Comparison of ENCODE assay signal across 1 cellular context in the genomic region with DNA sequence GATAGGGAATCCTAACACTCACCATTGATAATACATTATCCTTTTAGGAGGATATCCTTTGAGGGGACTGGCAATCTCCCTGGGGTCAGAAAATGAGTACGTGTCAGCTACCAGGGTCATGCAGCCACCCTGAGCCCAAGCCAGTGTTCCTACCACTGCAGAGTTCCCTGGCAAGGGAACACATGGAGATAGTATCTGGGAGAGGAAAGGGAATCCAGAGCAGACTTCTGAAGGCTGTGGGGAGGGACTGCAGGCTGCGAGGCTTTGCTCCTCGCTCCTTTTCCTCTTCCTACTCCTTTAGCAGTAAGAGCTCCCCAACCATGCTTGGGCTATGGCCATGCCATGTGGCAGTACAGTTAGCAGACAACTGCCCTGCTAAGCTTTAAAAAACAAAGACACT.
TF ChIP-seq lines count a peak whose summit lies in the region.

No MANE protein-coding gene starts in this region.

TF ChIP-seq in GM23338, 12 proteins besides CTCF, POLR2A, EP300 and RAD21 (continued from another document):
- TF ChIP-seq, protein P1, sequence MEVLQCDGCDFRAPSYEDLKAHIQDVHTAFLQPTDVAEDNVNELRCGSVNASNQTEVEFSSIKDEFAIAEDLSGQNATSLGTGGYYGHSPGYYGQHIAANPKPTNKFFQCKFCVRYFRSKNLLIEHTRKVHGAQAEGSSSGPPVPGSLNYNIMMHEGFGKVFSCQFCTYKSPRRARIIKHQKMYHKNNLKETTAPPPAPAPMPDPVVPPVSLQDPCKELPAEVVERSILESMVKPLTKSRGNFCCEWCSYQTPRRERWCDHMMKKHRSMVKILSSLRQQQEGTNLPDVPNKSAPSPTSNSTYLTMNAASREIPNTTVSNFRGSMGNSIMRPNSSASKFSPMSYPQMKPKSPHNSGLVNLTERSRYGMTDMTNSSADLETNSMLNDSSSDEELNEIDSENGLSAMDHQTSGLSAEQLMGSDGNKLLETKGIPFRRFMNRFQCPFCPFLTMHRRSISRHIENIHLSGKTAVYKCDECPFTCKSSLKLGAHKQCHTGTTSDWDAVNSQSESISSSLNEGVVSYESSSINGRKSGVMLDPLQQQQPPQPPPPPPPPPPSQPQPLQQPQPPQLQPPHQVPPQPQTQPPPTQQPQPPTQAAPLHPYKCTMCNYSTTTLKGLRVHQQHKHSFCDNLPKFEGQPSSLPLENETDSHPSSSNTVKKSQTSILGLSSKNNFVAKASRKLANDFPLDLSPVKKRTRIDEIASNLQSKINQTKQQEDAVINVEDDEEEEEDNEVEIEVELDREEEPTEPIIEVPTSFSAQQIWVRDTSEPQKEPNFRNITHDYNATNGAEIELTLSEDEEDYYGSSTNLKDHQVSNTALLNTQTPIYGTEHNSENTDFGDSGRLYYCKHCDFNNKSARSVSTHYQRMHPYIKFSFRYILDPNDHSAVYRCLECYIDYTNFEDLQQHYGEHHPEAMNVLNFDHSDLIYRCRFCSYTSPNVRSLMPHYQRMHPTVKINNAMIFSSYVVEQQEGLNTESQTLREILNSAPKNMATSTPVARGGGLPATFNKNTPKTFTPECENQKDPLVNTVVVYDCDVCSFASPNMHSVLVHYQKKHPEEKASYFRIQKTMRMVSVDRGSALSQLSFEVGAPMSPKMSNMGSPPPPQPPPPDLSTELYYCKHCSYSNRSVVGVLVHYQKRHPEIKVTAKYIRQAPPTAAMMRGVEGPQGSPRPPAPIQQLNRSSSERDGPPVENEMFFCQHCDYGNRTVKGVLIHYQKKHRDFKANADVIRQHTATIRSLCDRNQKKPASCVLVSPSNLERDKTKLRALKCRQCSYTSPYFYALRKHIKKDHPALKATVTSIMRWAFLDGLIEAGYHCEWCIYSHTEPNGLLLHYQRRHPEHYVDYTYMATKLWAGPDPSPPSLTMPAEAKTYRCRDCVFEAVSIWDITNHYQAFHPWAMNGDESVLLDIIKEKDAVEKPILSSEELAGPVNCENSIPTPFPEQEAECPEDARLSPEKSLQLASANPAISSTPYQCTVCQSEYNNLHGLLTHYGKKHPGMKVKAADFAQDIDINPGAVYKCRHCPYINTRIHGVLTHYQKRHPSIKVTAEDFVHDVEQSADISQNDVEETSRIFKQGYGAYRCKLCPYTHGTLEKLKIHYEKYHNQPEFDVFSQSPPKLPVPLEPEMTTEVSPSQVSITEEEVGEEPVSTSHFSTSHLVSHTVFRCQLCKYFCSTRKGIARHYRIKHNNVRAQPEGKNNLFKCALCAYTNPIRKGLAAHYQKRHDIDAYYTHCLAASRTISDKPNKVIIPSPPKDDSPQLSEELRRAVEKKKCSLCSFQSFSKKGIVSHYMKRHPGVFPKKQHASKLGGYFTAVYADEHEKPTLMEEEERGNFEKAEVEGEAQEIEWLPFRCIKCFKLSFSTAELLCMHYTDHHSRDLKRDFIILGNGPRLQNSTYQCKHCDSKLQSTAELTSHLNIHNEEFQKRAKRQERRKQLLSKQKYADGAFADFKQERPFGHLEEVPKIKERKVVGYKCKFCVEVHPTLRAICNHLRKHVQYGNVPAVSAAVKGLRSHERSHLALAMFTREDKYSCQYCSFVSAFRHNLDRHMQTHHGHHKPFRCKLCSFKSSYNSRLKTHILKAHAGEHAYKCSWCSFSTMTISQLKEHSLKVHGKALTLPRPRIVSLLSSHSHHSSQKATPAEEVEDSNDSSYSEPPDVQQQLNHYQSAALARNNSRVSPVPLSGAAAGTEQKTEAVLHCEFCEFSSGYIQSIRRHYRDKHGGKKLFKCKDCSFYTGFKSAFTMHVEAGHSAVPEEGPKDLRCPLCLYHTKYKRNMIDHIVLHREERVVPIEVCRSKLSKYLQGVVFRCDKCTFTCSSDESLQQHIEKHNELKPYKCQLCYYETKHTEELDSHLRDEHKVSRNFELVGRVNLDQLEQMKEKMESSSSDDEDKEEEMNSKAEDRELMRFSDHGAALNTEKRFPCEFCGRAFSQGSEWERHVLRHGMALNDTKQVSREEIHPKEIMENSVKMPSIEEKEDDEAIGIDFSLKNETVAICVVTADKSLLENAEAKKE (CRISPR knock-in tag; IDR thresholded peaks at IDR 0.05) = no peak
- TF ChIP-seq, protein P2, sequence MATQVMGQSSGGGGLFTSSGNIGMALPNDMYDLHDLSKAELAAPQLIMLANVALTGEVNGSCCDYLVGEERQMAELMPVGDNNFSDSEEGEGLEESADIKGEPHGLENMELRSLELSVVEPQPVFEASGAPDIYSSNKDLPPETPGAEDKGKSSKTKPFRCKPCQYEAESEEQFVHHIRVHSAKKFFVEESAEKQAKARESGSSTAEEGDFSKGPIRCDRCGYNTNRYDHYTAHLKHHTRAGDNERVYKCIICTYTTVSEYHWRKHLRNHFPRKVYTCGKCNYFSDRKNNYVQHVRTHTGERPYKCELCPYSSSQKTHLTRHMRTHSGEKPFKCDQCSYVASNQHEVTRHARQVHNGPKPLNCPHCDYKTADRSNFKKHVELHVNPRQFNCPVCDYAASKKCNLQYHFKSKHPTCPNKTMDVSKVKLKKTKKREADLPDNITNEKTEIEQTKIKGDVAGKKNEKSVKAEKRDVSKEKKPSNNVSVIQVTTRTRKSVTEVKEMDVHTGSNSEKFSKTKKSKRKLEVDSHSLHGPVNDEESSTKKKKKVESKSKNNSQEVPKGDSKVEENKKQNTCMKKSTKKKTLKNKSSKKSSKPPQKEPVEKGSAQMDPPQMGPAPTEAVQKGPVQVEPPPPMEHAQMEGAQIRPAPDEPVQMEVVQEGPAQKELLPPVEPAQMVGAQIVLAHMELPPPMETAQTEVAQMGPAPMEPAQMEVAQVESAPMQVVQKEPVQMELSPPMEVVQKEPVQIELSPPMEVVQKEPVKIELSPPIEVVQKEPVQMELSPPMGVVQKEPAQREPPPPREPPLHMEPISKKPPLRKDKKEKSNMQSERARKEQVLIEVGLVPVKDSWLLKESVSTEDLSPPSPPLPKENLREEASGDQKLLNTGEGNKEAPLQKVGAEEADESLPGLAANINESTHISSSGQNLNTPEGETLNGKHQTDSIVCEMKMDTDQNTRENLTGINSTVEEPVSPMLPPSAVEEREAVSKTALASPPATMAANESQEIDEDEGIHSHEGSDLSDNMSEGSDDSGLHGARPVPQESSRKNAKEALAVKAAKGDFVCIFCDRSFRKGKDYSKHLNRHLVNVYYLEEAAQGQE (IDR thresholded peaks at IDR 0.05; ENCODE audit: unreplicated experiment) = no peak
- no peak for TF ChIP-seq CREB1 (CRISPR knock-in tag; IDR thresholded peaks at IDR 0.05; ENCODE audit: low read depth)
- no peak for TF ChIP-seq EZH2 (IDR thresholded peaks at IDR 0.05; ENCODE audit: low read depth, unreplicated experiment)
- no peak for TF ChIP-seq JUNB (IDR thresholded peaks at IDR 0.05; ENCODE audit: unreplicated experiment)
- TF ChIP-seq ZNF114 (CRISPR knock-in tag; IDR thresholded peaks at IDR 0.05) = no peak
- TF ChIP-seq EZH2phosphoT487 (IDR thresholded peaks at IDR 0.05; ENCODE audit: unreplicated experiment) = no peak
- TF ChIP-seq STAT1 (IDR thresholded peaks at IDR 0.05; ENCODE audit: unreplicated experiment) = no peak
- no peak for TF ChIP-seq POLR2AphosphoS5 (IDR thresholded peaks at IDR 0.05; ENCODE audit: low read depth)
- TF ChIP-seq, protein P3, sequence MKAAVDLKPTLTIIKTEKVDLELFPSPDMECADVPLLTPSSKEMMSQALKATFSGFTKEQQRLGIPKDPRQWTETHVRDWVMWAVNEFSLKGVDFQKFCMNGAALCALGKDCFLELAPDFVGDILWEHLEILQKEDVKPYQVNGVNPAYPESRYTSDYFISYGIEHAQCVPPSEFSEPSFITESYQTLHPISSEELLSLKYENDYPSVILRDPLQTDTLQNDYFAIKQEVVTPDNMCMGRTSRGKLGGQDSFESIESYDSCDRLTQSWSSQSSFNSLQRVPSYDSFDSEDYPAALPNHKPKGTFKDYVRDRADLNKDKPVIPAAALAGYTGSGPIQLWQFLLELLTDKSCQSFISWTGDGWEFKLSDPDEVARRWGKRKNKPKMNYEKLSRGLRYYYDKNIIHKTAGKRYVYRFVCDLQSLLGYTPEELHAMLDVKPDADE (IDR thresholded peaks at IDR 0.05) = no peak
